17 cellular contexts compared by ENCODE assay signal in the genomic region with DNA sequence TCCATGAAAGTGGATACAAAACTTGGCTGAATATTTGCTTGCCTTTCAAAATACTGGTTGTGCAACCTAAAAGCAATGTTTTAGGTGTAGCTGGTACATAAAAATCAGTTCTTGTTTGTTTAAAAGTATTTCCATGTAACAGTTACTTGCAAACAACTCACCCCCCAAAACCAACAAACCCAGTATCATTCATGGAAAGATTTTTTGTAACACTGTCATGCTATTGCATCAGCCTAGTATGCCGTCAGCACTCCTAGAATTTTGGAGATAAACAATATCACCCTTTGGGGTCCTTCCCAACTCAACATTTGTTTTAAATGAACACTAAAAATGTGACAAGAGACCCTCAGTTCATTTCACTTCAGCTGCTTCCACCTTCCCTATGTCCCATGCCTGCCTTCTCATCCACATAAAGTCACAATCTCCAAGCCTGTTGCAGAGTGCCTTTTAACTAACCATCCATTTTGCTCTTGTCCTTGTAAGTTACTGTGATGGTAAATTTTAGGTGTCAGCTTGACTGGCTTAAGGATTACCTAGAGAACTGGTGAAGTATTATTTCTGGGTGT.
DNase-seq lines count a peak whose midpoint lies in the region; TF ChIP-seq lines count a peak whose summit lies in the region.
"Had no signal": no experiment of that assay in that cellular context is flagged by ENCODE, and none has a peak within 500 bp of the region (broad histone marks: within the 10 kb centered on the region; RNA-seq: fewer than 3 reads in every experiment).

No MANE protein-coding gene starts in this region.

- no peaks in the 10 kb centered on the region for H3K27me3 ChIP-seq in mesenchymal stem cell (ENCODE audit: control insufficient read depth in 1 of 2, insufficient read depth in 1 of 2, low read length in 2 of 2)
- H3K27me3 ChIP-seq in stomach = no peaks in the 10 kb centered on the region
- H3K27me3 ChIP-seq: cardiac muscle cell, upper lobe of left lung had no signal

- peak overlapping the region; percentile 22; the same call in 1 of the 2 replicates for H3K27ac ChIP-seq in C4-2B
- H3K27ac ChIP-seq in mesenchymal stem cell (ENCODE audit: low read length, poor library complexity, severe bottlenecking) = no peak overlapping the region
- no peak overlapping the region for H3K27ac ChIP-seq in stomach
- H3K27ac ChIP-seq: cardiac muscle cell, parathyroid adenoma, upper lobe of left lung had no signal

- TF ChIP-seq EP300 in stomach (IDR thresholded peaks at IDR 0.05) = no peak

- H2BK5ac ChIP-seq in mesenchymal stem cell (ENCODE audit: low read depth, low read length, poor library complexity, severe bottlenecking) = no peak overlapping the region

- no peak overlapping the region for H4K8ac ChIP-seq in mesenchymal stem cell (ENCODE audit: low read length)

- H2AFZ ChIP-seq in mesenchymal stem cell (ENCODE audit: low read depth, low read length) = no peak overlapping the region
- H2AFZ ChIP-seq: parathyroid adenoma had no signal

- peak overlapping the region in 1 of 2 experiments; percentile 2 for H3K18ac ChIP-seq in mesenchymal stem cell (ENCODE audit: low read depth in 1 of 2, low read length in 2 of 2)

- H3K14ac ChIP-seq in mesenchymal stem cell (ENCODE audit: low read length in 2 of 2) = no peak overlapping the region

- H3K9me3 ChIP-seq in mesenchymal stem cell (ENCODE audit: control insufficient read depth, low read length) (no peaks in the 10 kb centered on the region), stomach (no peaks in the 10 kb centered on the region)
- H3K9me3 ChIP-seq: upper lobe of left lung had no signal

- no peak overlapping the region for H3K4me3 ChIP-seq in cardiac fibroblast (replicated peaks in 1 of 2; ENCODE audit: low read depth in 2 of 2, low read length in 2 of 2)
- no peak overlapping the region for H3K4me3 ChIP-seq in mesenchymal stem cell (ENCODE audit: insufficient read depth in 1 of 2, low read depth in 1 of 2, low read length in 2 of 2)
- no peak overlapping the region for H3K4me3 ChIP-seq in stomach
- H3K4me3 ChIP-seq: cardiac muscle cell, upper lobe of left lung had no signal

- TF ChIP-seq POLR2A in stomach (IDR thresholded peaks at IDR 0.05) = no peak

- no peak overlapping the region for H3K4me2 ChIP-seq in mesenchymal stem cell (ENCODE audit: low read length, poor library complexity, severe bottlenecking)

- no peak overlapping the region for H2BK15ac ChIP-seq in mesenchymal stem cell (ENCODE audit: low read depth, poor library complexity, severe bottlenecking)

- H2AK5ac ChIP-seq in mesenchymal stem cell (ENCODE audit: low read length, severe bottlenecking) = no peak overlapping the region

- intact Hi-C loops in stomach (cut with DNase I; ENCODE audit: low total_unique reads) = no loop called here

- H3K4me1 ChIP-seq in mesenchymal stem cell (ENCODE audit: control insufficient read depth, insufficient read depth, low read depth, low read length) (peaks cover 2% of the 10 kb centered on the region), stomach (no peaks in the 10 kb centered on the region)
- H3K4me1 ChIP-seq: parathyroid adenoma had no signal

- H2BK12ac ChIP-seq in mesenchymal stem cell (ENCODE audit: low read length in 2 of 2) = peak overlapping the region in 1 of 2 experiments; percentile 63

- H3K4ac ChIP-seq in mesenchymal stem cell (ENCODE audit: low read depth in 1 of 2, low read length in 2 of 2) = no peak overlapping the region

- H3K36me3 ChIP-seq in mesenchymal stem cell (ENCODE audit: control insufficient read depth in 1 of 2, insufficient read depth in 2 of 2, low read depth in 1 of 2, low read length in 2 of 2) (no peaks in the 10 kb centered on the region), stomach (no peaks in the 10 kb centered on the region)
- H3K36me3 ChIP-seq: cardiac muscle cell, upper lobe of left lung had no signal

- no peaks in the 10 kb centered on the region for H3K79me1 ChIP-seq in mesenchymal stem cell (replicated peaks; ENCODE audit: low read length, poor library complexity, severe bottlenecking)

- DNase-seq in HCEC 1CT (peak; percentile 70), cardiac fibroblast (ENCODE audit: low read depth in 2 of 2) (peak; percentile 73 to 84), mesenchymal stem cell (peak; percentile 40), NCI-H526 treated with DMSO at 0.1 percent for 48 hours (lab: John Stamatoyannopoulos, UW) (no peak), stomach (no peak), SKM-1 (lab: John Stamatoyannopoulos, UW; ENCODE audit: unreplicated experiment) (no peak)
- no peak for DNase-seq in activated CD4-positive, alpha-beta T cell treated with anti-CD3 and anti-CD28 coated beads for 4 hours
- DNase-seq: activated CD4-positive, alpha-beta T cell treated with anti-CD3 and anti-CD28 coated beads, Interleukin-2, amount 10 ng/mL, durations not matched to agents 7 days and 5 days; CD4-positive, alpha-beta memory T cell; effector CD4-positive, alpha-beta T cell; foreskin melanocyte; NCI-H1694; NCI-H446 treated with DMSO at 0.1 percent for 48 hours; upper lobe of left lung had no signal

- 55% methylated on average over 1 of the region's 1 CpG for WGBS in mesenchymal stem cell
- WGBS in stomach, 5 donors = 71 to 91% (median 87%) methylated on average over 1 of the region's 1 CpG

- H2BK120ac ChIP-seq in mesenchymal stem cell (ENCODE audit: low read depth, low read length) = no peak overlapping the region

- peak overlapping the region; percentile 29 for H3K9ac ChIP-seq in mesenchymal stem cell (ENCODE audit: low read length)
- H3K9ac ChIP-seq: parathyroid adenoma had no signal

- no peak for TF ChIP-seq CTCF in C4-2B (conservative IDR thresholded peaks at IDR 0.05)
- TF ChIP-seq CTCF in cardiac fibroblast (IDR thresholded peaks at IDR 0.05; ENCODE audit: low read depth, low read length) = no peak
- no peak for TF ChIP-seq CTCF in stomach (IDR thresholded peaks at IDR 0.05)

- H4K91ac ChIP-seq in mesenchymal stem cell (ENCODE audit: low read length) = no peak overlapping the region

- H3K23ac ChIP-seq in mesenchymal stem cell (ENCODE audit: low read length in 2 of 2) = no peak overlapping the region

Comparison
In these comparisons a context has a peak if more than half of its experiments do, and no peak if none do; other contexts are left out.
1. DNase-seq: peak in HCEC 1CT (single experiment), cardiac fibroblast (2 of 2) and mesenchymal stem cell (single experiment); none in NCI-H526 treated with DMSO at 0.1 percent for 48 hours (single experiment), stomach (single experiment), activated CD4-positive, alpha-beta T cell treated with anti-CD3 and anti-CD28 coated beads for 4 hours (0 of 2) and SKM-1 (single experiment).